Comparison of ENCODE assay signal across 8 cellular contexts in the genomic region with DNA sequence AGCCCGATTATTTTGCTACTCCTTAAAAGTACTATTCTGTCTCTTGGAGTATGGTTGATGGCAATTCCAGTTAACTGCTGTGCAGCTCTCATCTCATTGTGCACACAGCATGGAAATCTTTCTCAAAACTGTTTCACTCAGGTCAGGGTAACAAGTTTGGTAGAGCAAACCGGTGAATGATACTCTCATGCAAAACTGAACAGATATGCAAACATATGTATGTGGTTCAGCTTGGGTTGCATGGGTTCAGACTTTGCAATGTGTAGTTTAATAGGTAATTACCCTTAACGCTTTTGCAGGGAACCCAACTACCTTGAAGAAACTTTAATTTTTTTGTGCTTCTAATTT. TPM values are rescaled to one million over a fixed set of nuclear protein-coding genes. Genes with fewer than 3 reads are reported as not detected.
DNase-seq lines count a peak whose midpoint lies in the region; ATAC-seq and TF ChIP-seq lines count a peak whose summit lies in the region.

No MANE protein-coding gene starts in this region.

- H3K4me1 Mint-ChIP-seq in activated naive CD8-positive, alpha-beta T cell treated with anti-CD3 and anti-CD28 coated beads, Interleukin-2, amount 10 ng/mL, durations not matched to agents 7 days and 5 days = peaks cover 27% of the 10 kb centered on the region

- H3K4me3 Mint-ChIP-seq in activated naive CD8-positive, alpha-beta T cell treated with anti-CD3 and anti-CD28 coated beads, Interleukin-2, amount 10 ng/mL, durations not matched to agents 7 days and 5 days = peak overlapping the region; percentile 99

- peaks cover 11% of the 10 kb centered on the region for H3K36me3 Mint-ChIP-seq in activated naive CD8-positive, alpha-beta T cell treated with anti-CD3 and anti-CD28 coated beads, Interleukin-2, amount 10 ng/mL, durations not matched to agents 7 days and 5 days

- H3K36me3 ChIP-seq in cardiac muscle cell (peaks cover 11% of the 10 kb centered on the region), left lung (peaks cover 0 to 25% of the 10 kb centered on the region in 2 donors), upper lobe of right lung (peaks cover 24% of the 10 kb centered on the region)

- ATAC-seq in left cardiac atrium = no peak
- no peak for ATAC-seq in activated naive CD8-positive, alpha-beta T cell treated with anti-CD3 and anti-CD28 coated beads, Interleukin-2, amount 10 ng/mL, durations not matched to agents 7 days and 5 days (ENCODE audit: low read depth)
- ATAC-seq in left lung = no peak
- ATAC-seq in upper lobe of right lung = no peak
- ATAC-seq in GM18519 (IDR thresholded peaks at IDR 0.05; ENCODE audit: low FRiP score, unreplicated experiment) = no peak
- no peak for ATAC-seq in HG03280 (IDR thresholded peaks at IDR 0.05; ENCODE audit: unreplicated experiment)

- no peaks in the 10 kb centered on the region for H3K9me3 Mint-ChIP-seq in activated naive CD8-positive, alpha-beta T cell treated with anti-CD3 and anti-CD28 coated beads, Interleukin-2, amount 10 ng/mL, durations not matched to agents 7 days and 5 days

- peak in 1 of 2 donors; percentile 15 for DNase-seq in cardiac muscle cell (ENCODE audit: low read depth in 1 of 2, low spot score in 1 of 2)
- DNase-seq in left cardiac atrium = no peak
- DNase-seq in activated naive CD8-positive, alpha-beta T cell treated with anti-CD3 and anti-CD28 coated beads, Interleukin-2, amount 10 ng/mL, durations not matched to agents 7 days and 5 days = no peak
- DNase-seq in left lung = no peak
- no peak for DNase-seq in upper lobe of right lung
- no peak for DNase-seq in NCI-H1048 (lab: John Stamatoyannopoulos, UW)

- H3K27me3 ChIP-seq in cardiac muscle cell (no peaks in the 10 kb centered on the region), left lung (no peaks in the 10 kb centered on the region), upper lobe of right lung (no peaks in the 10 kb centered on the region)

- H3K27me3 Mint-ChIP-seq in activated naive CD8-positive, alpha-beta T cell treated with anti-CD3 and anti-CD28 coated beads, Interleukin-2, amount 10 ng/mL, durations not matched to agents 7 days and 5 days = no peaks in the 10 kb centered on the region

- peaks cover 44% of the 10 kb centered on the region for H3K4me1 ChIP-seq in cardiac muscle cell (ENCODE audit: low read depth)
- peaks cover 12 to 56% of the 10 kb centered on the region in 2 donors for H3K4me1 ChIP-seq in left lung
- peaks cover 22% of the 10 kb centered on the region for H3K4me1 ChIP-seq in upper lobe of right lung

- H3K27ac ChIP-seq in cardiac muscle cell = peak overlapping the region; percentile 96
- H3K27ac ChIP-seq in left lung = peak overlapping the region; percentile 94 to 97
- H3K27ac ChIP-seq in upper lobe of right lung = peak overlapping the region; percentile 91

- POLR2A ChIA-PET in activated naive CD8-positive, alpha-beta T cell treated with anti-CD3 and anti-CD28 coated beads, Interleukin-2, amount 10 ng/mL, durations not matched to agents 7 days and 5 days (lab: Charles Lee) = interaction anchor here (0.9 to 4.7 kb wide), 3 partner anchors 12 to 257 kb away, joined by 3 to 96 read pairs (median 11); a partner anchor contains a TSS

- peak overlapping the region; percentile 88 for H3K4me3 ChIP-seq in cardiac muscle cell
- H3K4me3 ChIP-seq in left lung = peak overlapping the region; percentile 86 to 98
- peak overlapping the region; percentile 91 for H3K4me3 ChIP-seq in upper lobe of right lung

- intact Hi-C loops in left cardiac atrium (cut with DNase I) (loop anchor here in 1 of 2 donors (5.0 to 10.0 kb wide), 2 partner anchors 75 to 122 kb away; no protein-coding TSS in a partner anchor), left lung (cut with DNase I) (loop anchor here in 1 of 2 donors (5.0 kb wide), 1 partner anchor 70 kb away; no protein-coding TSS in a partner anchor), upper lobe of right lung (cut with DNase I) (no loop called here)

- H3K9me3 ChIP-seq in cardiac muscle cell (ENCODE audit: low read depth) (no peaks in the 10 kb centered on the region), left lung (no peaks in the 10 kb centered on the region), upper lobe of right lung (no peaks in the 10 kb centered on the region)

- TF ChIP-seq CTCF in cardiac muscle cell (IDR thresholded peaks at IDR 0.05; ENCODE audit: low read depth, low read length) (no peak), left lung (IDR thresholded peaks at IDR 0.05) (no peak), upper lobe of right lung (IDR thresholded peaks at IDR 0.05) (no peak)

- H3K27ac Mint-ChIP-seq in activated naive CD8-positive, alpha-beta T cell treated with anti-CD3 and anti-CD28 coated beads, Interleukin-2, amount 10 ng/mL, durations not matched to agents 7 days and 5 days = peak overlapping the region; percentile 99

RNA-seq across cellular contexts. Expression of a gene that starts 2.2 kb away (rescaled TPM):
- 73.6 and 84.2 TPM in 2 replicates for total RNA-seq in cardiac muscle cell
- polyA plus RNA-seq in cardiac muscle cell = 106 and 112 TPM in 2 replicates
- 10 to 100 TPM; 14.0 to 15.8 TPM for total RNA-seq in left cardiac atrium
- 10 to 100 TPM; 24.4 to 26.2 TPM for total RNA-seq in activated naive CD8-positive, alpha-beta T cell treated with anti-CD3 and anti-CD28 coated beads, Interleukin-2, amount 10 ng/mL, durations not matched to agents 7 days and 5 days
- total RNA-seq in left lung = 10 to 100 TPM; 29.1 to 30.9 TPM
- 16.4 TPM for total RNA-seq in upper lobe of right lung
